In the genomic region with DNA sequence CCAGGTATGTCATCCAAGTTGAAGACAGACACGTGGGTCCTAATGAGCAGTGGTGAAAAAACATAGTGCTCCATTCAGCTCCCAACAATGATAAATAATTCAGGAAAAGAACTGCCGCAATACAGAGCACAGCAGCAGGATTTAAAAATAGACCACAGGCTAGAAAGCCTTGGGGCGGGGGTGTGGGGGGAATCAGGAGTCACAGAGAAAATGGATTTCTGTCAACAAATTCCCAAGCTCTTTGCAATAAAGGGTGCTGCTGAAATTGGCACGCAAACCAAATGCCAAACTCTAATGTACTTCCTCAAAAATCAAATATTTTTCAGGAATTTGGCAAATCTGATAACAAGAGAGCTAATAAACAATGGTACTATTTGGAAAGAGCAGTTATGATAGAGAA, we compare ENCODE assay signal across 20 cellular contexts. TPM values are rescaled to one million over a fixed set of nuclear protein-coding genes. Genes with fewer than 3 reads are reported as not detected.
A peak's percentile ranks its signal among the peaks of the same experiment; 100 is the strongest.
DNase-seq lines count a peak whose midpoint lies in the region; ATAC-seq, FAIRE-seq and TF ChIP-seq lines count a peak whose summit lies in the region.
"Had no signal": no experiment of that assay in that cellular context is flagged by ENCODE, and none has a peak within 500 bp of the region (broad histone marks: within the 10 kb centered on the region; RNA-seq: fewer than 3 reads in every experiment).

No MANE protein-coding gene starts in this region.

- H3K4me2 ChIP-seq in A549 (peak overlapping the region; percentile 54), fibroblast of lung (ENCODE audit: extremely low read depth, insufficient read depth, low read length) (peak overlapping the region; percentile 79)

- peak; percentile 59 for FAIRE-seq in A549 (lab: Jason Lieb, UNC)

- H4K20me1 ChIP-seq in fibroblast of lung (ENCODE audit: control insufficient read depth, extremely low read depth, insufficient read depth, low read length) = no peaks in the 10 kb centered on the region

- intact Hi-C loops in aorta (cut with DNase I) = no loop called here

- H3K27ac ChIP-seq in A549 (peak overlapping the region; percentile 72 to 79; a peak in 5 of 6 replicates), fibroblast of lung (ENCODE audit: insufficient read depth, low read length) (peak overlapping the region; percentile 59), layer of hippocampus (ENCODE audit: low read depth, low read length) (peak overlapping the region; percentile 31), aorta (ENCODE audit: low read depth in 1 of 2, low read length in 2 of 2) (no peak overlapping the region)
- H3K27ac ChIP-seq: breast epithelium, parathyroid adenoma, thyroid gland had no signal

- H3K36me3 ChIP-seq in fibroblast of lung (ENCODE audit: control insufficient read depth, insufficient read depth, low read length) = no peaks in the 10 kb centered on the region
- H3K36me3 ChIP-seq in aorta (ENCODE audit: control insufficient read depth in 1 of 2, insufficient read depth in 2 of 2, low read length in 1 of 2) = no peaks in the 10 kb centered on the region
- H3K36me3 ChIP-seq: breast epithelium, thyroid gland had no signal

- POLR2A ChIA-PET in A549 (lab: Yijun Ruan, JAX) = interaction anchor here (1.2 kb wide), 1 partner anchor 17 kb away, joined by 3 read pairs; no protein-coding TSS in a partner anchor

- H3K79me2 ChIP-seq in fibroblast of lung (ENCODE audit: control insufficient read depth, insufficient read depth, low read length) = no peaks in the 10 kb centered on the region

- DNase-seq in A549 (ENCODE audit: low read depth in 1 of 2, low spot score in 1 of 2) (peak; percentile 36 to 85), RPMI7951 (ENCODE audit: low read depth) (peak; percentile 39), fibroblast of lung (ENCODE audit: low read depth in 2 of 2) (peak; percentile 33 to 38), NCI-H1694 treated with DMSO at 0.1 percent for 48 hours (lab: John Stamatoyannopoulos, UW) (no peak), aorta (no peak)
- no peak for DNase-seq in activated CD4-positive, alpha-beta T cell treated with anti-CD3 and anti-CD28 coated beads, Interleukin-2, amount 50 U/mL, for 48 hours
- DNase-seq: 8988T; activated T-cell treated with anti-CD3 and anti-CD28 coated beads, Interleukin-2, amount 50 U/mL, for 1 hour; CD4-positive, CD25-positive, alpha-beta regulatory T cell; DMS53; effector memory CD4-positive, alpha-beta T cell; H7; NCI-H774; thyroid gland had no signal

- TF ChIP-seq RAD21 in A549 (conservative IDR thresholded peaks at IDR 0.05 in 1 of 2, IDR thresholded peaks at IDR 0.05 in 1 of 2) = no peak; a peak in 1 of 5 replicates

- no peak overlapping the region for H2AFZ ChIP-seq in fibroblast of lung (ENCODE audit: low read length)
- H2AFZ ChIP-seq: parathyroid adenoma had no signal

- TF ChIP-seq CTCF in A549 (IDR thresholded peaks at IDR 0.05) (no peak), fibroblast of lung (conservative IDR thresholded peaks at IDR 0.05 in 1 of 2, IDR thresholded peaks at IDR 0.05 in 1 of 2; ENCODE audit: low read depth in 1 of 2, low read length in 2 of 2) (no peak)

- no peak overlapping the region for H3K9ac ChIP-seq in fibroblast of lung (ENCODE audit: insufficient read depth, low read length)
- H3K9ac ChIP-seq: parathyroid adenoma had no signal

- TF ChIP-seq POLR2A in A549 (IDR thresholded peaks at IDR 0.05; ENCODE audit: low read length) = no peak

- CTCF ChIA-PET in A549 (lab: Yijun Ruan, JAX) = interaction anchor here (0.6 to 1.2 kb wide), 8 partner anchors 13 to 149 kb away, joined by 3 to 4 read pairs (median 3); no protein-coding TSS in a partner anchor

- ATAC-seq in A549 (peak; percentile 54 to 71), aorta (ENCODE audit: low FRiP score) (no peak), HG02588 (IDR thresholded peaks at IDR 0.05; ENCODE audit: unreplicated experiment) (no peak)
- ATAC-seq: left lobe of liver; stimulated activated effector memory CD8-positive, alpha-beta T cell treated with anti-CD3 and anti-CD28 coated beads, Interleukin-12 subunit alpha, Interleukin-12 subunit beta, amount 100 ng/mL, for 72 hours had no signal

- H3K4me1 ChIP-seq in A549 (peaks cover 66% of the 10 kb centered on the region), fibroblast of lung (ENCODE audit: control insufficient read depth, extremely low read depth, insufficient read depth, low read length) (peaks cover 4% of the 10 kb centered on the region), aorta (ENCODE audit: control insufficient read depth in 1 of 2, insufficient read depth in 2 of 2, low read length in 2 of 2) (peaks cover 0 to 3% of the 10 kb centered on the region in 2 donors)
- H3K4me1 ChIP-seq: breast epithelium, parathyroid adenoma, thyroid gland had no signal

- H3K27me3 ChIP-seq in fibroblast of lung (ENCODE audit: control insufficient read depth, insufficient read depth, low read length) (no peaks in the 10 kb centered on the region), layer of hippocampus (ENCODE audit: control insufficient read depth, insufficient read depth, low read length) (no peaks in the 10 kb centered on the region), aorta (ENCODE audit: control insufficient read depth in 1 of 2, insufficient read depth in 2 of 2, low read length in 1 of 2) (no peaks in the 10 kb centered on the region)
- H3K27me3 ChIP-seq: breast epithelium, thyroid gland had no signal

- H3K9me3 ChIP-seq in A549 (peaks cover 6% of the 10 kb centered on the region), fibroblast of lung (ENCODE audit: control insufficient read depth, insufficient read depth, low read depth, low read length) (no peaks in the 10 kb centered on the region), aorta (ENCODE audit: control insufficient read depth, low read length) (no peaks in the 10 kb centered on the region)
- H3K9me3 ChIP-seq: breast epithelium, thyroid gland had no signal

- H3K4me3 ChIP-seq in A549 = no peak overlapping the region
- no peak overlapping the region for H3K4me3 ChIP-seq in fibroblast of lung (replicated peaks in 1 of 4; ENCODE audit: control extremely low read depth in 1 of 4, insufficient read depth in 1 of 4, low read depth in 3 of 4, low read length in 4 of 4)
- no peak overlapping the region for H3K4me3 ChIP-seq in aorta (ENCODE audit: low read length in 2 of 2)
- H3K4me3 ChIP-seq: breast epithelium, thyroid gland had no signal

- TF ChIP-seq EP300 in A549 (IDR thresholded peaks at IDR 0.05) = peak; percentile 61 to 85; a peak in 3 of 5 replicates

- 5% methylated on average over 4 of the region's 4 CpGs for WGBS in A549 (ENCODE audit: missing lambda C conversion rate)
- WGBS in aorta, 2 donors = 9 to 11% methylated on average over 4 of the region's 4 CpGs

TF ChIP-seq in A549, 52 proteins besides CTCF, POLR2A, EP300 and RAD21:
- no peak for TF ChIP-seq HOXA7 (CRISPR knock-in tag; IDR thresholded peaks at IDR 0.05)
- TF ChIP-seq, protein P1, sequence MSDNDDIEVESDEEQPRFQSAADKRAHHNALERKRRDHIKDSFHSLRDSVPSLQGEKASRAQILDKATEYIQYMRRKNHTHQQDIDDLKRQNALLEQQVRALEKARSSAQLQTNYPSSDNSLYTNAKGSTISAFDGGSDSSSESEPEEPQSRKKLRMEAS (IDR thresholded peaks at IDR 0.05) = peak; percentile 44
- TF ChIP-seq JUN (IDR thresholded peaks at IDR 0.05) = peak; percentile 58 to 64; a peak in 4 of 5 replicates
- 0 out of 3 replicates have a peak, but pooled peaks have one; percentile 25 for TF ChIP-seq SMC3 (IDR thresholded peaks at IDR 0.05)
- peak; percentile 95 for TF ChIP-seq GATA3 (IDR thresholded peaks at IDR 0.05; ENCODE audit: borderline replicate concordance)
- no peak for TF ChIP-seq FOSL2 (IDR thresholded peaks at IDR 0.05)
- peak; percentile 73; the same call in 1 of the 2 replicates for TF ChIP-seq FOSL2 (CRISPR knock-in tag; IDR thresholded peaks at IDR 0.05)
- TF ChIP-seq JUNB (IDR thresholded peaks at IDR 0.05) = peak; percentile 62
- TF ChIP-seq HOXB5 (CRISPR knock-in tag; IDR thresholded peaks at IDR 0.05) = peak; percentile 10; the same call in 1 of the 2 replicates
- no peak for TF ChIP-seq RFX5 (IDR thresholded peaks at IDR 0.05)
- TF ChIP-seq ZFP36 (IDR thresholded peaks at IDR 0.05; ENCODE audit: borderline replicate concordance, partially characterized antibody) = no peak
- TF ChIP-seq, protein P2, sequence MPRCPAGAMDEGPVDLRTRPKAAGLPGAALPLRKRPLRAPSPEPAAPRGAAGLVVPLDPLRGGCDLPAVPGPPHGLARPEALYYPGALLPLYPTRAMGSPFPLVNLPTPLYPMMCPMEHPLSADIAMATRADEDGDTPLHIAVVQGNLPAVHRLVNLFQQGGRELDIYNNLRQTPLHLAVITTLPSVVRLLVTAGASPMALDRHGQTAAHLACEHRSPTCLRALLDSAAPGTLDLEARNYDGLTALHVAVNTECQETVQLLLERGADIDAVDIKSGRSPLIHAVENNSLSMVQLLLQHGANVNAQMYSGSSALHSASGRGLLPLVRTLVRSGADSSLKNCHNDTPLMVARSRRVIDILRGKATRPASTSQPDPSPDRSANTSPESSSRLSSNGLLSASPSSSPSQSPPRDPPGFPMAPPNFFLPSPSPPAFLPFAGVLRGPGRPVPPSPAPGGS (IDR thresholded peaks at IDR 0.05) = 0 out of 3 replicates have a peak, but pooled peaks have one; percentile 18
- TF ChIP-seq CEBPB (IDR thresholded peaks at IDR 0.05) = peak; percentile 77 to 93; a peak in 3 of 4 replicates

RNA-seq across cellular contexts. Expression of a gene that starts 58.6 kb away (rescaled TPM):
- polyA plus RNA-seq in A549 (2011; rRNA removed) (28.8 and 30.6 TPM in 2 replicates), A549 (2017; fragmentation: RNase III; extraction: RNeasy Plus Mini Kit Qiagen cat#74134 plus additional on column Dnase treatment) (14.0 to 14.7 TPM (median 14.4 TPM) in 3 replicates), fibroblast of lung (18.5 and 22.8 TPM in 2 replicates), aorta (10 to 100 TPM; 11.3 to 22.7 TPM)
- 24.1 and 33.5 TPM in 2 replicates for polyA plus RNA-seq in A549 (2012; cell fraction: cytosol; rRNA removed)
- 44.2 and 64.6 TPM in 2 replicates for polyA plus RNA-seq in A549 (2012; cell fraction: nucleus; rRNA removed)
- 32.8 and 38.9 TPM in 2 replicates for polyA minus RNA-seq in A549 (2011; rRNA and poly(A)+ RNA removed)
- total RNA-seq in RPMI7951 (2014; rRNA removed; shearing (Covaris generic)) = 10.8 and 12.3 TPM in 2 replicates
- total RNA-seq in fibroblast of lung (11.3 and 21.3 TPM in 2 replicates), aorta (10 to 100 TPM; 55.8 to 75.4 TPM)
- polyA plus RNA-seq in fibroblast of lung (2012) = 21.7 and 23.1 TPM in 2 replicates
- 102 and 123 TPM in 2 replicates for polyA minus RNA-seq in fibroblast of lung (ENCODE audit: low replicate concordance)

Comparison
In these comparisons a context has a peak if more than half of its experiments do, and no peak if none do; other contexts are left out.
1. ATAC-seq: peak in A549 (2 of 2); none in aorta (single experiment) and HG02588 (single experiment).
2. DNase-seq: peak in A549 (2 of 2), RPMI7951 (single experiment) and fibroblast of lung (2 of 2); none in NCI-H1694 treated with DMSO at 0.1 percent for 48 hours (single experiment), aorta (0 of 2) and activated CD4-positive, alpha-beta T cell treated with anti-CD3 and anti-CD28 coated beads, Interleukin-2, amount 50 U/mL, for 48 hours (0 of 2).
3. H3K27ac ChIP-seq: peak in A549 (2 of 2), fibroblast of lung (single experiment) and layer of hippocampus (single experiment); none in aorta (0 of 2).